8 cellular contexts compared by ENCODE assay signal in the genomic region with DNA sequence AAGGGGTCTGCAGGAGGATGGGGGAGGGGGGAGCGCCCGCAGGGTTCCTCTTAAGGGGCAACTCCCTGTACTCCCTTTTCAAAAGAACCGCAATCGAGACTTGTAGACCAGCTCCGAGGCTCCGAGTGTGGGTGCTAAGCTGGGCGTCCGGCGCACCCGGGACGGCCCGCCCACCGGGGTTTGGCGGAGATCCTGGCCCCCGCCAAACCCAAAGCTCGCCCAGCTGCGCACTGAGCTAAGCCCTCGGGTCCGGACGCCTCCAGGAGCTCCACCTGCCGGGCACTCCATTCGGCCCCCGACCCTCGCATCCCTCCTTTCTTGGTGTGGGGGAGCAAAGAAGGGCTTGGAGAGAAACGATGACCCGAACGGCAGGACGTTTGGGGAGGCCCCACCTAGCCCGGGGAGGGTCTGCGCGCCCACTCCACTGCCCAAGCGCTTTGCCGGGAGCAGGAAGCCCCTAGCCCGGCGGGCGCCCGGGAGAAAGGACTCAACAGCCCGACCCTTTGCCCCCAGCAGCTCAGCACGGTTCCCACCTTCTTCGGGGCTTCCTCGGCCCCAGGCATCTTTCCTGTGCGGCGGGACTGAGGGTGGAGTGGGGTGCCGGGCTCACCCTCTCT. TPM values are rescaled to one million over a fixed set of nuclear protein-coding genes. Genes with fewer than 3 reads are reported as not detected.
DNase-seq lines count a peak whose midpoint lies in the region; ATAC-seq and TF ChIP-seq lines count a peak whose summit lies in the region.

No MANE protein-coding gene starts in this region.

- peak overlapping the region in 1 of 5 donors; percentile 63 for H3K27ac ChIP-seq in adrenal gland

- intact Hi-C loops in adrenal gland (cut with DNase I): no loop called here

- peaks cover 12 to 20% of the 10 kb centered on the region in 2 donors for H3K4me1 ChIP-seq in adrenal gland (replicated peaks in 1 of 2)

- TF ChIP-seq POLR2A in adrenal gland (IDR thresholded peaks at IDR 0.05): no peak

- H3K27me3 Mint-ChIP-seq in activated CD8-positive, alpha-beta T cell treated with anti-CD3 and anti-CD28 coated beads, Interleukin-2, amount 10 ng/mL, durations not matched to agents 7 days and 5 days (ENCODE audit: low read depth): peaks cover 57% of the 10 kb centered on the region

- no peaks in the 10 kb centered on the region for H3K9me3 ChIP-seq in adrenal gland (replicated peaks in 1 of 3)

- DNase-seq in activated CD8-positive, alpha-beta T cell treated with anti-CD3 and anti-CD28 coated beads, Interleukin-2, amount 10 ng/mL, durations not matched to agents 7 days and 5 days: no peak
- DNase-seq in hepatic stellate cell (ENCODE audit: low spot score): peak; percentile 55
- no peak for DNase-seq in skeletal muscle cell (ENCODE audit: low read depth)
- no peak for DNase-seq in kidney glomerular epithelial cell (lab: John Stamatoyannopoulos, UW)
- DNase-seq in adrenal gland: no peak
- DNase-seq in effector CD8-positive, alpha-beta T cell (lab: John Stamatoyannopoulos, UW): no peak

- H3K4me1 Mint-ChIP-seq in activated CD8-positive, alpha-beta T cell treated with anti-CD3 and anti-CD28 coated beads, Interleukin-2, amount 10 ng/mL, durations not matched to agents 7 days and 5 days (ENCODE audit: low read depth): peaks cover 8% of the 10 kb centered on the region

- CTCF ChIA-PET in activated CD8-positive, alpha-beta T cell treated with anti-CD3 and anti-CD28 coated beads, Interleukin-2, amount 10 ng/mL, durations not matched to agents 7 days and 5 days (lab: Charles Lee): interaction anchor here (1.2 to 1.9 kb wide), 4 partner anchors 16 to 100 kb away, joined by 3 to 21 read pairs (median 6); no protein-coding TSS in a partner anchor

- no peaks in the 10 kb centered on the region for H3K36me3 Mint-ChIP-seq in activated CD8-positive, alpha-beta T cell treated with anti-CD3 and anti-CD28 coated beads, Interleukin-2, amount 10 ng/mL, durations not matched to agents 7 days and 5 days (ENCODE audit: low read depth)

- WGBS in adrenal gland, 4 donors: 1 to 6% (median 2%) methylated on average over 7 to 44 of the region's 44 CpGs

- ATAC-seq in activated CD8-positive, alpha-beta T cell treated with anti-CD3 and anti-CD28 coated beads, Interleukin-2, amount 10 ng/mL, durations not matched to agents 7 days and 5 days: peak; percentile 53
- ATAC-seq in GM19324 (IDR thresholded peaks at IDR 0.05; ENCODE audit: low FRiP score, unreplicated experiment): no peak

- H3K4me3 ChIP-seq in skeletal muscle cell (ENCODE audit: low read depth, low read length) (peak overlapping the region; percentile 29), adrenal gland (peak overlapping the region in 1 of 4 donors; percentile 55)

- peaks cover 25% of the 10 kb centered on the region for H3K27me3 ChIP-seq in adrenal gland

- H3K4me3 Mint-ChIP-seq in activated CD8-positive, alpha-beta T cell treated with anti-CD3 and anti-CD28 coated beads, Interleukin-2, amount 10 ng/mL, durations not matched to agents 7 days and 5 days: peak overlapping the region; percentile 55

- TF ChIP-seq CTCF in GM12873 (IDR thresholded peaks at IDR 0.05; ENCODE audit: insufficient read depth, low read depth, low read length, missing control alignments) (peak; percentile 19), adrenal gland (IDR thresholded peaks at IDR 0.05) (no peak)

- no peaks in the 10 kb centered on the region for H3K9me3 Mint-ChIP-seq in activated CD8-positive, alpha-beta T cell treated with anti-CD3 and anti-CD28 coated beads, Interleukin-2, amount 10 ng/mL, durations not matched to agents 7 days and 5 days (ENCODE audit: insufficient read depth)

- no peak overlapping the region for H3K27ac Mint-ChIP-seq in activated CD8-positive, alpha-beta T cell treated with anti-CD3 and anti-CD28 coated beads, Interleukin-2, amount 10 ng/mL, durations not matched to agents 7 days and 5 days

- H3K36me3 ChIP-seq in adrenal gland (replicated peaks in 1 of 2): no peaks in the 10 kb centered on the region

- POLR2A ChIA-PET in activated CD8-positive, alpha-beta T cell treated with anti-CD3 and anti-CD28 coated beads, Interleukin-2, amount 10 ng/mL, durations not matched to agents 7 days and 5 days (lab: Charles Lee): interaction anchor here (0.9 kb wide), 1 partner anchor 14 kb away, joined by 3 read pairs; no protein-coding TSS in a partner anchor

RNA-seq across cellular contexts. Expression of a gene that starts 0.6 kb away (rescaled TPM):
- 1 to 10 TPM; 4.0 to 4.8 TPM for total RNA-seq in activated CD8-positive, alpha-beta T cell treated with anti-CD3 and anti-CD28 coated beads, Interleukin-2, amount 10 ng/mL, durations not matched to agents 7 days and 5 days
- total RNA-seq in adrenal gland: 1 to 10 TPM; 1.7 to 9.4 (median 4.5) TPM
- 1 to 10 TPM; 1.4 to 3.2 (median 2.5) TPM for polyA plus RNA-seq in adrenal gland
